In the genomic region with DNA sequence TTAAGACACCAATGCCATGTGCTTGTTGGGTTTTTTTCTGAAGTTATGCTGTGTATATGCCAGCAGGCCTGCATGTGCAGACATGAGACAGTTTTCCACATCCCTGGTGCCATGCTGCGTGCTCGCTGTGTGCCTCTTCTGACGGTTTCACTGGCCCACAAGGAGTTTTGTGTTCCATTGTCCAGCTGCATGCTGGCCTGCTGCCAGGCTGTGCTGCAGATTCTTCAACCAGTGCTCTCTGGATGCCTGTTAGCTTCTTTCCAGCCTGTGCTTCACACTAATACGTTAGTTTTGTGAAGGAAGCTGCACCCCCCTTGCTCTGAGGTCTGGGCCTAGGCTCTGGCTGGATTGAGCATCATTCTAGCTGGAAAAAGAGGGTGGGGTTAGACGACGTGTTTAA, we compare ENCODE assay signal across 11 cellular contexts. TPM values are rescaled to one million over a fixed set of nuclear protein-coding genes. Genes with fewer than 3 reads are reported as not detected.
DNase-seq lines count a peak whose midpoint lies in the region; ATAC-seq and TF ChIP-seq lines count a peak whose summit lies in the region.
"Had no signal": no experiment of that assay in that cellular context is flagged by ENCODE, and none has a peak within 500 bp of the region (broad histone marks: within the 10 kb centered on the region; RNA-seq: fewer than 3 reads in every experiment).

No MANE protein-coding gene starts in this region.

- TF ChIP-seq CTCF in OCI-LY7 (conservative IDR thresholded peaks at IDR 0.05; ENCODE audit: low read length): no peak
- TF ChIP-seq CTCF in sigmoid colon (IDR thresholded peaks at IDR 0.05): no peak
- TF ChIP-seq CTCF in stomach (IDR thresholded peaks at IDR 0.05): no peak

- H3K4me3 ChIP-seq in OCI-LY7 (ENCODE audit: low read depth, low read length, poor library complexity, severe bottlenecking) (no peak overlapping the region), sigmoid colon (no peak overlapping the region), stomach (no peak overlapping the region)
- H3K4me3 ChIP-seq: GM23338 had no signal

- H3K27ac Mint-ChIP-seq in T-helper 2 cell treated with Interferon-gamma antibody and Interleukin-4, amounts not matched to agents 5 μg/mL and 100 μg/mL, for 36 hours: peak overlapping the region; percentile 99
- peak overlapping the region; percentile 88 to 97 for H3K27ac Mint-ChIP-seq in effector memory CD8-positive, alpha-beta T cell
- H3K27ac Mint-ChIP-seq: GM23338 had no signal

- H3K4me3 Mint-ChIP-seq in T-helper 2 cell treated with Interferon-gamma antibody and Interleukin-4, amounts not matched to agents 5 μg/mL and 100 μg/mL, for 36 hours: peak overlapping the region; percentile 79
- peak overlapping the region; percentile 78 to 83 for H3K4me3 Mint-ChIP-seq in effector memory CD8-positive, alpha-beta T cell
- H3K4me3 Mint-ChIP-seq: GM23338 had no signal

- ATAC-seq in effector memory CD8-positive, alpha-beta T cell (replicated peaks): no peak
- no peak for ATAC-seq in GM18520 (IDR thresholded peaks at IDR 0.05; ENCODE audit: unreplicated experiment)
- ATAC-seq: GM23338 had no signal

- TF ChIP-seq POLR2A in sigmoid colon (IDR thresholded peaks at IDR 0.05) (no peak), stomach (IDR thresholded peaks at IDR 0.05) (no peak)

- intact Hi-C loops in OCI-LY7 (cut with micrococcal nuclease; ENCODE audit: unreplicated experiment): no loop called here
- intact Hi-C loops in sigmoid colon (cut with DNase I): no loop called here
- intact Hi-C loops in stomach (cut with DNase I; ENCODE audit: low total_unique reads): no loop called here

- CTCF ChIA-PET in OCI-LY7 (lab: Charles Lee; ENCODE audit: unreplicated experiment): interaction anchor here (0.7 to 1.0 kb wide), 2 partner anchors 10 to 59 kb away, joined by 3 to 5 read pairs; no protein-coding TSS in a partner anchor

- no peaks in the 10 kb centered on the region for H4K20me1 ChIP-seq in OCI-LY7 (ENCODE audit: insufficient read depth, low read length)

- POLR2A ChIA-PET in OCI-LY7 (lab: Charles Lee): no interaction called here

- H3K36me3 ChIP-seq in OCI-LY7 (ENCODE audit: insufficient read depth, low read length) (no peaks in the 10 kb centered on the region; the same call in 1 of the 2 replicates), sigmoid colon (no peaks in the 10 kb centered on the region), stomach (no peaks in the 10 kb centered on the region)

- H3K9me2 ChIP-seq in OCI-LY7 (ENCODE audit: insufficient read depth, low read length): no peaks in the 10 kb centered on the region

- no peaks in the 10 kb centered on the region for H3K27me3 Mint-ChIP-seq in T-helper 2 cell treated with Interferon-gamma antibody and Interleukin-4, amounts not matched to agents 5 μg/mL and 100 μg/mL, for 36 hours (ENCODE audit: low read depth)
- H3K27me3 Mint-ChIP-seq in effector memory CD8-positive, alpha-beta T cell: no peaks in the 10 kb centered on the region

- peak overlapping the region; percentile 33; the same call in 1 of the 2 replicates for H2AFZ ChIP-seq in OCI-LY7 (ENCODE audit: low read length)
- H2AFZ ChIP-seq: GM23338 had no signal

- peaks cover 43% of the 10 kb centered on the region for H3K36me3 Mint-ChIP-seq in T-helper 2 cell treated with Interferon-gamma antibody and Interleukin-4, amounts not matched to agents 5 μg/mL and 100 μg/mL, for 36 hours (ENCODE audit: low read depth)
- H3K36me3 Mint-ChIP-seq in effector memory CD8-positive, alpha-beta T cell (ENCODE audit: insufficient read depth): peaks cover 57% of the 10 kb centered on the region

- H3K9me3 Mint-ChIP-seq in T-helper 2 cell treated with Interferon-gamma antibody and Interleukin-4, amounts not matched to agents 5 μg/mL and 100 μg/mL, for 36 hours: no peaks in the 10 kb centered on the region
- H3K9me3 Mint-ChIP-seq in effector memory CD8-positive, alpha-beta T cell: no peaks in the 10 kb centered on the region
- H3K9me3 Mint-ChIP-seq: GM23338 had no signal

- peaks cover 5% of the 10 kb centered on the region; the same call in 1 of the 2 replicates for H3K79me2 ChIP-seq in OCI-LY7 (ENCODE audit: insufficient read depth, low read depth, low read length)

- TF ChIP-seq EP300 in sigmoid colon (IDR thresholded peaks at IDR 0.05) (no peak), stomach (IDR thresholded peaks at IDR 0.05) (no peak)

- H3K4me2 ChIP-seq in OCI-LY7 (ENCODE audit: low read length): peak overlapping the region; percentile 69
- H3K4me2 ChIP-seq: GM23338 had no signal

- H3K4me1 ChIP-seq in OCI-LY7 (ENCODE audit: insufficient read depth, low read length, poor library complexity, severe bottlenecking) (peaks cover 48% of the 10 kb centered on the region), sigmoid colon (peaks cover 0 to 95% (median 81%) of the 10 kb centered on the region in 4 donors), stomach (peaks cover 26 to 97% (median 69%) of the 10 kb centered on the region in 4 donors)

- no TSS peak for BruUV-seq in OCI-LY7 (replicated peaks; lab: Mats Ljungman, UMichigan)

- DNase-seq in T-helper 2 cell treated with Interferon-gamma antibody and Interleukin-4, amounts not matched to agents 5 μg/mL and 100 μg/mL, for 36 hours (ENCODE audit: low spot score): no peak
- DNase-seq in T-helper 2 cell: no peak
- no peak for DNase-seq in OCI-LY7 (ENCODE audit: low spot score)
- no peak for DNase-seq in effector memory CD8-positive, alpha-beta T cell
- DNase-seq in sigmoid colon: peak; percentile 69
- DNase-seq in AML-193 (lab: John Stamatoyannopoulos, UW): no peak
- DNase-seq in stomach: no peak
- DNase-seq: aorta, EL had no signal

- no peaks in the 10 kb centered on the region for H3K27me3 ChIP-seq in sigmoid colon
- H3K27me3 ChIP-seq in stomach: no peaks in the 10 kb centered on the region

- 71 to 78% methylated on average over 6 of the region's 6 CpGs for WGBS in sigmoid colon, 2 donors
- WGBS in stomach, 5 donors: 67 to 79% (median 73%) methylated on average over 6 of the region's 6 CpGs

- H3K4me1 Mint-ChIP-seq in T-helper 2 cell treated with Interferon-gamma antibody and Interleukin-4, amounts not matched to agents 5 μg/mL and 100 μg/mL, for 36 hours (ENCODE audit: low read depth): peaks cover 88% of the 10 kb centered on the region
- H3K4me1 Mint-ChIP-seq in effector memory CD8-positive, alpha-beta T cell (ENCODE audit: low read depth in 2 of 2): peaks cover 82 to 83% of the 10 kb centered on the region in 2 donors

- H3K27ac ChIP-seq in OCI-LY7 (ENCODE audit: low read depth, low read length, poor library complexity, severe bottlenecking): peak overlapping the region; percentile 53
- H3K27ac ChIP-seq in sigmoid colon: peak overlapping the region in 2 of 4 donors; percentile 14 to 45
- H3K27ac ChIP-seq in stomach: peak overlapping the region in 2 of 5 donors; percentile 14 to 41

- H3K9me3 ChIP-seq in OCI-LY7 (ENCODE audit: low read length) (no peaks in the 10 kb centered on the region), sigmoid colon (no peaks in the 10 kb centered on the region), stomach (no peaks in the 10 kb centered on the region)

RNA-seq across cellular contexts. Expression of gene INPP4A, which starts 17.0 kb away (rescaled TPM):
- total RNA-seq in OCI-LY7 (2014; rRNA removed; shearing (Covaris generic)): 14.3 and 28.5 TPM in 2 replicates
- 27.5 and 28.6 TPM in 2 replicates for total RNA-seq in OCI-LY7 (2022)
- 10 to 100 TPM; 30.4 to 49.9 (median 39.9) TPM for total RNA-seq in sigmoid colon
- polyA plus RNA-seq in sigmoid colon: 10 to 100 TPM in 1 of 3 donors, 1 to 10 TPM in 2; 1.8 to 12.2 (median 2.3) TPM
- total RNA-seq in stomach: 10 to 100 TPM; 10.4 to 65.3 (median 23.7) TPM
- 1 to 10 TPM; 1.5 to 3.8 (median 3.1) TPM for polyA plus RNA-seq in stomach
